Comparison of ENCODE assay signal across 15 cellular contexts in genomic region chr12:63916561-63917476, GRCh38.
DNase-seq lines count a peak whose midpoint lies in the region; ATAC-seq, FAIRE-seq and TF ChIP-seq lines count a peak whose summit lies in the region.
"Had no signal": no experiment of that assay in that cellular context is flagged by ENCODE, and none has a peak within 500 bp of the region (broad histone marks: within the 10 kb centered on the region; RNA-seq: fewer than 3 reads in every experiment).

No MANE protein-coding gene starts in this region.

- no peak overlapping the region for H4K91ac ChIP-seq in mesenchymal stem cell (ENCODE audit: low read length)

- CTCF ChIA-PET in activated CD8-positive, alpha-beta T cell treated with anti-CD3 and anti-CD28 coated beads, Interleukin-2, amount 10 ng/mL, durations not matched to agents 7 days and 5 days (lab: Charles Lee): no interaction called here

- no peak for FAIRE-seq in bronchial epithelial cell (lab: Jason Lieb, UNC)
- FAIRE-seq: GM12892 had no signal

- DNase-seq in AG10803 (ENCODE audit: low read depth) (peak; percentile 40), MV-4-11 (lab: John Stamatoyannopoulos, UW) (peak; percentile 18), bronchial epithelial cell (ENCODE audit: low read depth) (peak; percentile 65), mesenchymal stem cell (peak; percentile 54), NCI-H1105 treated with DMSO at 0.1 percent for 48 hours (lab: John Stamatoyannopoulos, UW) (no peak), NCI-H1436 treated with DMSO at 0.1 percent for 48 hours (lab: John Stamatoyannopoulos, UW) (no peak)
- no peak for DNase-seq in activated CD8-positive, alpha-beta T cell treated with anti-CD3 and anti-CD28 coated beads, Interleukin-2, amount 10 ng/mL, durations not matched to agents 7 days and 5 days
- DNase-seq: activated CD4-positive, alpha-beta T cell treated with anti-CD3 and anti-CD28 coated beads, Interleukin-2, amount 50 U/mL, for 1 hour; CD4-positive, CD25-positive, alpha-beta regulatory T cell; heart right ventricle; natural killer cell; NCI-H1417 had no signal

- TF ChIP-seq CTCF in AG10803 (conservative IDR thresholded peaks at IDR 0.05; ENCODE audit: low read length) (no peak), bronchial epithelial cell (IDR thresholded peaks at IDR 0.05; ENCODE audit: insufficient read depth, low read length, severe bottlenecking) (no peak)

- H3K4me3 ChIP-seq in AG10803 (ENCODE audit: low read length): no peak overlapping the region
- no peak overlapping the region for H3K4me3 ChIP-seq in bronchial epithelial cell (ENCODE audit: low read depth, low read length)
- H3K4me3 ChIP-seq in mesenchymal stem cell (ENCODE audit: insufficient read depth in 1 of 2, low read depth in 1 of 2, low read length in 2 of 2): peak overlapping the region in 1 of 2 experiments; percentile 22
- H3K4me3 ChIP-seq: ascending aorta, heart right ventricle had no signal

- H3K27me3 Mint-ChIP-seq in activated CD8-positive, alpha-beta T cell treated with anti-CD3 and anti-CD28 coated beads, Interleukin-2, amount 10 ng/mL, durations not matched to agents 7 days and 5 days (ENCODE audit: low read depth): no peaks in the 10 kb centered on the region

- H4K8ac ChIP-seq in mesenchymal stem cell (ENCODE audit: low read length): peak overlapping the region; percentile 5

- H3K14ac ChIP-seq in mesenchymal stem cell (ENCODE audit: low read length in 2 of 2): no peak overlapping the region

- peak overlapping the region; percentile 67 for H2BK5ac ChIP-seq in mesenchymal stem cell (ENCODE audit: low read depth, low read length, poor library complexity, severe bottlenecking)

- H3K36me3 ChIP-seq in bronchial epithelial cell (ENCODE audit: control insufficient read depth, insufficient read depth, low read length): no peaks in the 10 kb centered on the region
- H3K36me3 ChIP-seq in mesenchymal stem cell (ENCODE audit: control insufficient read depth in 1 of 2, insufficient read depth in 2 of 2, low read depth in 1 of 2, low read length in 2 of 2): peaks cover 0 to 7% of the 10 kb centered on the region in 2 experiments
- H3K36me3 ChIP-seq: ascending aorta, heart right ventricle had no signal

- no peaks in the 10 kb centered on the region for H3K9me3 Mint-ChIP-seq in activated CD8-positive, alpha-beta T cell treated with anti-CD3 and anti-CD28 coated beads, Interleukin-2, amount 10 ng/mL, durations not matched to agents 7 days and 5 days (ENCODE audit: insufficient read depth)

- H3K4me2 ChIP-seq in mesenchymal stem cell (ENCODE audit: low read length, poor library complexity, severe bottlenecking): no peak overlapping the region

- H3K4me1 Mint-ChIP-seq in activated CD8-positive, alpha-beta T cell treated with anti-CD3 and anti-CD28 coated beads, Interleukin-2, amount 10 ng/mL, durations not matched to agents 7 days and 5 days (ENCODE audit: low read depth): no peaks in the 10 kb centered on the region
- H3K4me1 Mint-ChIP-seq: CD4-positive, CD25-positive, alpha-beta regulatory T cell; natural killer cell had no signal

- H3K27ac Mint-ChIP-seq in activated CD8-positive, alpha-beta T cell treated with anti-CD3 and anti-CD28 coated beads, Interleukin-2, amount 10 ng/mL, durations not matched to agents 7 days and 5 days: no peak overlapping the region
- H3K27ac Mint-ChIP-seq: CD4-positive, CD25-positive, alpha-beta regulatory T cell; natural killer cell had no signal

- peak overlapping the region in 1 of 2 experiments; percentile 69 for H3K4ac ChIP-seq in mesenchymal stem cell (ENCODE audit: low read depth in 1 of 2, low read length in 2 of 2)

- H2BK12ac ChIP-seq in mesenchymal stem cell (ENCODE audit: low read length in 2 of 2): peak overlapping the region; percentile 42 to 79

- H3K4me3 Mint-ChIP-seq in activated CD8-positive, alpha-beta T cell treated with anti-CD3 and anti-CD28 coated beads, Interleukin-2, amount 10 ng/mL, durations not matched to agents 7 days and 5 days: no peak overlapping the region
- H3K4me3 Mint-ChIP-seq: CD4-positive, CD25-positive, alpha-beta regulatory T cell; natural killer cell had no signal

- peak overlapping the region; percentile 42 for H2BK120ac ChIP-seq in mesenchymal stem cell (ENCODE audit: low read depth, low read length)

- no peak overlapping the region for H2BK15ac ChIP-seq in mesenchymal stem cell (ENCODE audit: low read depth, poor library complexity, severe bottlenecking)

- H3K27me3 ChIP-seq in bronchial epithelial cell (ENCODE audit: control insufficient read depth, insufficient read depth, low read length): no peaks in the 10 kb centered on the region
- H3K27me3 ChIP-seq in mesenchymal stem cell (ENCODE audit: control insufficient read depth in 1 of 2, insufficient read depth in 1 of 2, low read length in 2 of 2): no peaks in the 10 kb centered on the region
- H3K27me3 ChIP-seq: ascending aorta, heart right ventricle had no signal

- no peak overlapping the region for H2AFZ ChIP-seq in mesenchymal stem cell (ENCODE audit: low read depth, low read length)

- H3K9me3 ChIP-seq in mesenchymal stem cell (ENCODE audit: control insufficient read depth, low read length): no peaks in the 10 kb centered on the region
- H3K9me3 ChIP-seq: ascending aorta, heart right ventricle had no signal

- peaks cover 6% of the 10 kb centered on the region for H3K79me1 ChIP-seq in mesenchymal stem cell (replicated peaks; ENCODE audit: low read length, poor library complexity, severe bottlenecking)

- H3K18ac ChIP-seq in mesenchymal stem cell (ENCODE audit: low read depth in 1 of 2, low read length in 2 of 2): peak overlapping the region; percentile 60 to 62

- POLR2A ChIA-PET in activated CD8-positive, alpha-beta T cell treated with anti-CD3 and anti-CD28 coated beads, Interleukin-2, amount 10 ng/mL, durations not matched to agents 7 days and 5 days (lab: Charles Lee): no interaction called here

- WGBS in mesenchymal stem cell: 33% methylated on average over 6 of the region's 7 CpGs

- H3K9ac ChIP-seq in mesenchymal stem cell (ENCODE audit: low read length): peak overlapping the region; percentile 83

- H3K4me1 ChIP-seq in mesenchymal stem cell (ENCODE audit: control insufficient read depth, insufficient read depth, low read depth, low read length): peaks cover 11% of the 10 kb centered on the region

- H3K23ac ChIP-seq in mesenchymal stem cell (ENCODE audit: low read length in 2 of 2): no peak overlapping the region

- ATAC-seq in HG03342 (IDR thresholded peaks at IDR 0.05; ENCODE audit: unreplicated experiment): no peak
- ATAC-seq in activated CD8-positive, alpha-beta T cell treated with anti-CD3 and anti-CD28 coated beads, Interleukin-2, amount 10 ng/mL, durations not matched to agents 7 days and 5 days: no peak

- H3K36me3 Mint-ChIP-seq in activated CD8-positive, alpha-beta T cell treated with anti-CD3 and anti-CD28 coated beads, Interleukin-2, amount 10 ng/mL, durations not matched to agents 7 days and 5 days (ENCODE audit: low read depth): no peaks in the 10 kb centered on the region
- H3K36me3 Mint-ChIP-seq: CD4-positive, CD25-positive, alpha-beta regulatory T cell; natural killer cell had no signal

- peak overlapping the region; percentile 59 for H3K27ac ChIP-seq in mesenchymal stem cell (ENCODE audit: low read length, poor library complexity, severe bottlenecking)
- H3K27ac ChIP-seq: ascending aorta had no signal

- H2AK5ac ChIP-seq in mesenchymal stem cell (ENCODE audit: low read length, severe bottlenecking): peak overlapping the region; percentile 82

Comparison
In these comparisons a context has a peak if more than half of its experiments do, and no peak if none do; other contexts are left out.
1. DNase-seq: peak in AG10803 (single experiment), MV-4-11 (single experiment), bronchial epithelial cell (single experiment) and mesenchymal stem cell (single experiment); none in NCI-H1105 treated with DMSO at 0.1 percent for 48 hours (single experiment), NCI-H1436 treated with DMSO at 0.1 percent for 48 hours (single experiment) and activated CD8-positive, alpha-beta T cell treated with anti-CD3 and anti-CD28 coated beads, Interleukin-2, amount 10 ng/mL, durations not matched to agents 7 days and 5 days (single experiment).